31 cellular contexts compared by ENCODE assay signal in the genomic region with DNA sequence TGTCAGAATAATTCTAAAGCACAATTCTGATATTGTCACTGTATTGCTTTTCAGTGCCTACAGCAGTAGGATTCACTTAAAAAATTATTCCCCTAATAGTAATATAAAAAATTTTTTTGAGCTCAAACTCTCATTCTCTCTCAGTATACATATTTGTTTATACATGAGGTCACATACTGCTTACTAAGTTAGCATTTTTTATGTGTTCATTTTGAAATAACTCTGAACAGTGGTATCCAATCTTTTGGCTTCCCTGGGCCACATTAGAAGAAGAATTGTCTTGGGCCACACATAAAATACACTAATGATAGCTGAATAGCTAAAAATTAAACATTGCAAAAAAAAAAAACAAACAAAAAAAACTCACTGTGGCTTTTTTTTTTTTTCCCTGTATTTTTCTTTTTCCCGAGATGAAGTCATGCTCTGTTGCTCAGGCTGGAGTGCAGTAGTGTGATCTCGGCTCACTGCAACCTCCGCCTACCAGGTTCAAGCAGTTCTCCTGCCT. TPM values are rescaled to one million over a fixed set of nuclear protein-coding genes. Genes with fewer than 3 reads are reported as not detected.
A peak's percentile ranks its signal among the peaks of the same experiment; 100 is the strongest.
DNase-seq lines count a peak whose midpoint lies in the region; ATAC-seq and TF ChIP-seq lines count a peak whose summit lies in the region.
"Had no signal": no experiment of that assay in that cellular context is flagged by ENCODE, and none has a peak within 500 bp of the region (broad histone marks: within the 10 kb centered on the region; RNA-seq: fewer than 3 reads in every experiment).

No MANE protein-coding gene starts in this region.

- no peaks in the 10 kb centered on the region for H3K9me3 Mint-ChIP-seq in endothelial cell (ENCODE audit: unreplicated experiment)

- H3K4me3 ChIP-seq in SK-N-MC (no peak overlapping the region), fibroblast of villous mesenchyme (ENCODE audit: low read depth, low read length) (no peak overlapping the region)
- H3K4me3 ChIP-seq: colonic mucosa, Peyer's patch, prostate gland, sigmoid colon, tibial artery had no signal

- H3K27ac Mint-ChIP-seq in endothelial cell (ENCODE audit: unreplicated experiment), result no peak overlapping the region
- H3K27ac Mint-ChIP-seq: CD14-positive monocyte had no signal

- H3K4me1 Mint-ChIP-seq in endothelial cell (ENCODE audit: unreplicated experiment), result peaks cover 5% of the 10 kb centered on the region

- H3K27ac ChIP-seq in SK-N-MC, result peak overlapping the region; percentile 62
- H3K27ac ChIP-seq: colonic mucosa, Peyer's patch, prostate gland, sigmoid colon, tibial artery had no signal

- H3K9me3 ChIP-seq in SK-N-MC (ENCODE audit: low read depth, low read length), result no peaks in the 10 kb centered on the region; the same call in 1 of the 2 replicates
- H3K9me3 ChIP-seq: colonic mucosa, Peyer's patch, prostate gland, sigmoid colon, tibial artery had no signal

- ATAC-seq in GM21526 (IDR thresholded peaks at IDR 0.05; ENCODE audit: low FRiP score, unreplicated experiment), result no peak
- ATAC-seq: activated CD4-positive, alpha-beta T cell treated with anti-CD3 and anti-CD28 coated beads for 36 hours; activated CD8-positive, alpha-beta T cell treated with anti-CD3 and anti-CD28 coated beads for 36 hours had no signal

- DNase-seq in HCEC 1CT (peak; percentile 21), SK-N-MC (ENCODE audit: low read depth, low spot score) (no peak), fibroblast of villous mesenchyme (ENCODE audit: low read depth) (peak; percentile 49), endothelial cell (ENCODE audit: low spot score) (no peak), Kasumi-1 (lab: John Stamatoyannopoulos, UW) (no peak)
- no peak for DNase-seq in activated CD8-positive, alpha-beta memory T cell treated with anti-CD3 and anti-CD28 coated beads for 24 hours
- DNase-seq: activated CD4-positive, alpha-beta T cell treated with anti-CD3 and anti-CD28 coated beads for 36 hours; activated CD8-positive, alpha-beta T cell treated with anti-CD3 and anti-CD28 coated beads for 36 hours; activated effector memory CD4-positive, alpha-beta T cell treated with anti-CD3 and anti-CD28 coated beads, Interleukin-2, amount 50 U/mL, for 16 hours; activated T-cell treated with anti-CD3 and anti-CD28 coated beads for 4 hours; anterior cingulate cortex; colonic mucosa; DND-41; effector CD4-positive, alpha-beta T cell; head of caudate nucleus; midbrain; naive B cell; NCI-H1436; NCI-H2081 treated with DMSO at 0.1 percent for 48 hours; nucleus accumbens; Peyer's patch; SIG-M5; sigmoid colon; stimulated activated CD4-positive, alpha-beta T cell treated with anti-CD3 and anti-CD28 coated beads, Interleukin-4, amount 100 ng/mL, for 24 hours; SW 1271; T-helper 9 cell; tibial artery had no signal

- no peaks in the 10 kb centered on the region for H3K27me3 Mint-ChIP-seq in endothelial cell (ENCODE audit: unreplicated experiment)
- H3K27me3 Mint-ChIP-seq: activated CD4-positive, alpha-beta T cell treated with anti-CD3 and anti-CD28 coated beads for 36 hours; activated CD8-positive, alpha-beta T cell treated with anti-CD3 and anti-CD28 coated beads for 36 hours; activated naive CD8-positive, alpha-beta T cell; naive B cell had no signal

- TF ChIP-seq CTCF in fibroblast of villous mesenchyme (IDR thresholded peaks at IDR 0.05; ENCODE audit: insufficient read depth, low read depth, low read length) (no peak), endothelial cell (IDR thresholded peaks at IDR 0.05; ENCODE audit: unreplicated experiment) (no peak)

- H3K36me3 ChIP-seq in SK-N-MC (ENCODE audit: insufficient read depth, low read length), result peaks cover 42% of the 10 kb centered on the region
- H3K36me3 ChIP-seq: colonic mucosa, Peyer's patch, prostate gland had no signal

- H3K36me3 Mint-ChIP-seq in endothelial cell (ENCODE audit: low read depth, unreplicated experiment), result peaks cover 5% of the 10 kb centered on the region

- no peak overlapping the region for H3K9ac ChIP-seq in SK-N-MC (ENCODE audit: insufficient read length)

- H3K4me3 Mint-ChIP-seq in endothelial cell (ENCODE audit: unreplicated experiment), result no peak overlapping the region
- H3K4me3 Mint-ChIP-seq: activated CD4-positive, alpha-beta T cell treated with anti-CD3 and anti-CD28 coated beads for 36 hours; activated CD8-positive, alpha-beta T cell treated with anti-CD3 and anti-CD28 coated beads for 36 hours; activated naive CD8-positive, alpha-beta T cell; CD14-positive monocyte; naive B cell had no signal

RNA-seq across cellular contexts. Expression of a gene that starts 38.6 kb away (rescaled TPM):
- 48.0 and 61.7 TPM in 2 replicates for total RNA-seq in fibroblast of villous mesenchyme
- 90.8 TPM for total RNA-seq in endothelial cell (ENCODE audit: unreplicated experiment)

Comparison
In these comparisons a context has a peak if more than half of its experiments do, and no peak if none do; other contexts are left out.
1. DNase-seq: peak in HCEC 1CT (single experiment) and fibroblast of villous mesenchyme (single experiment); none in SK-N-MC (single experiment), endothelial cell (single experiment), Kasumi-1 (0 of 2) and activated CD8-positive, alpha-beta memory T cell treated with anti-CD3 and anti-CD28 coated beads for 24 hours (single experiment).